Comparison of ENCODE assay signal across 1 cellular context in genomic region chr4:83096397-83096796, GRCh38.
TF ChIP-seq lines count a peak whose summit lies in the region.

No MANE protein-coding gene starts in this region.

TF ChIP-seq in IMR-90, 13 proteins besides CTCF, POLR2A, EP300 and RAD21:
- no peak for TF ChIP-seq BHLHE40 (IDR thresholded peaks at IDR 0.05; ENCODE audit: low read depth, low read length)
- no peak for TF ChIP-seq SMC3 (IDR thresholded peaks at IDR 0.05; ENCODE audit: low read depth, low read length)
- TF ChIP-seq MAFK (IDR thresholded peaks at IDR 0.05; ENCODE audit: low read depth, low read length): peak; percentile 35; the same call in 1 of the 2 replicates
- TF ChIP-seq RFX5 (IDR thresholded peaks at IDR 0.05; ENCODE audit: low read depth, low read length): no peak
- TF ChIP-seq CHD1 (IDR thresholded peaks at IDR 0.05; ENCODE audit: low read depth, low read length): no peak
- no peak for TF ChIP-seq CEBPB (IDR thresholded peaks at IDR 0.05; ENCODE audit: low read depth, low read length)
- TF ChIP-seq FOS (IDR thresholded peaks at IDR 0.05; ENCODE audit: low read depth, low read length): no peak
- no peak for TF ChIP-seq RCOR1 (IDR thresholded peaks at IDR 0.05; ENCODE audit: insufficient replicate concordance, low read length)
TF ChIP-seq in IMR-90: peak in this region for 1.
